ENCODE assay signal across 18 cellular contexts in the genomic region with DNA sequence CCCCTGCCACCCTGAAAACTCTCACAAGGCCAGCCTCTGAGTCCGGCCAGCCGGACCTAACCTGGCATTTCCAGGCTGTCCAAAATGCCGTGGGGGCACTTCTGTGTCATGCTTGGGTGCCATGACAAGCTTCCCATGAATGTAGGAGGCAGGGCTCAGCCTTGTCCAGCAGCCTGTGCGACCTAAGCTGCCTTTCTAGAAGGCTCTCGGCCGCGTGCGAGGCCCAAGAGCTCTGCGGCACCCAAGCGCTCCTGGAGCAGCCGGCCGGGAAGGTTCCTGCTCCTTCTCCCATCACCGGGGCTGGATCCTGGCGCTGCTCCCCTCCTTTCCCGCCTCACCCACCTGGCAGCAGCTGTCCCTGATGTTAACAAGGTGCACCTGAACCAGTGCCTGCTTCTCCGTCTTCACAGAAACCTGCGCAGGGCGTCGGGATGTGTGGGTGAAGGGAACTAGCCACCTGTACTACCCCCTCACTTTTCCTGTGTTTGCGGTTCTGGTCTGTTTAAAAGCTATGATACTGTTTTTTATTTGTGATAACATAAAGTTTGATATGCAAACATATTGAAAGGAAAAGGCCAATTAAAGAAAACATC. TPM values are rescaled to one million over a fixed set of nuclear protein-coding genes. Genes with fewer than 3 reads are reported as not detected.
A peak's percentile ranks its signal among the peaks of the same experiment; 100 is the strongest.
DNase-seq lines count a peak whose midpoint lies in the region; ATAC-seq and TF ChIP-seq lines count a peak whose summit lies in the region.
"Had no signal": no experiment of that assay in that cellular context is flagged by ENCODE, and none has a peak within 500 bp of the region (broad histone marks: within the 10 kb centered on the region; RNA-seq: fewer than 3 reads in every experiment).

No MANE protein-coding gene starts in this region.

- H3K4me1 Mint-ChIP-seq in endodermal cell, result peaks cover under 1% of the 10 kb centered on the region
- H3K4me1 Mint-ChIP-seq in mesothelial cell of epicardium, result peaks cover 37% of the 10 kb centered on the region
- H3K4me1 Mint-ChIP-seq in stimulated activated effector memory CD8-positive, alpha-beta T cell treated with anti-CD3 and anti-CD28 coated beads, Interleukin-12 subunit alpha, Interleukin-12 subunit beta, amount 100 ng/mL, for 72 hours, result peaks cover 11% of the 10 kb centered on the region
- H3K4me1 Mint-ChIP-seq: B cell had no signal

- H3K27me3 Mint-ChIP-seq in endodermal cell (ENCODE audit: insufficient read depth), result no peaks in the 10 kb centered on the region
- no peaks in the 10 kb centered on the region for H3K27me3 Mint-ChIP-seq in mesothelial cell of epicardium (ENCODE audit: low read depth)
- H3K27me3 Mint-ChIP-seq: B cell; CD4-positive, alpha-beta T cell had no signal

- H3K9ac ChIP-seq in BLaER1 (0 out of 2 replicates have a peak overlapping the region, but pooled peaks have one; percentile 41), endodermal cell (ENCODE audit: extremely low read depth, low read length, poor library complexity, severe bottlenecking) (no peak overlapping the region)
- H3K9ac ChIP-seq: KMS-11 had no signal

- TF ChIP-seq CTCF in endodermal cell (conservative IDR thresholded peaks at IDR 0.05) (no peak), mesothelial cell of epicardium (IDR thresholded peaks at IDR 0.05; ENCODE audit: unreplicated experiment) (no peak), ovary (IDR thresholded peaks at IDR 0.05) (no peak)

- H3K4me3 Mint-ChIP-seq in endodermal cell, result no peak overlapping the region
- H3K4me3 Mint-ChIP-seq in mesothelial cell of epicardium, result no peak overlapping the region
- H3K4me3 Mint-ChIP-seq in stimulated activated effector memory CD8-positive, alpha-beta T cell treated with anti-CD3 and anti-CD28 coated beads, Interleukin-12 subunit alpha, Interleukin-12 subunit beta, amount 100 ng/mL, for 72 hours, result no peak overlapping the region
- H3K4me3 Mint-ChIP-seq: B cell; CD4-positive, alpha-beta T cell had no signal

- no peak for TF ChIP-seq POLR2A in ovary (IDR thresholded peaks at IDR 0.05)

- H4K20me1 ChIP-seq in BLaER1, result peaks cover 29% of the 10 kb centered on the region; the same call in 1 of the 2 replicates

- DNase-seq in endodermal cell, result no peak
- no peak for DNase-seq in mesothelial cell of epicardium (ENCODE audit: low spot score in 2 of 2, unreplicated experiment in 2 of 2)
- DNase-seq in stimulated activated effector memory CD8-positive, alpha-beta T cell treated with anti-CD3 and anti-CD28 coated beads, Interleukin-12 subunit alpha, Interleukin-12 subunit beta, amount 100 ng/mL, for 72 hours (ENCODE audit: low spot score in 2 of 2), result no peak
- DNase-seq in foreskin melanocyte, result no peak
- DNase-seq in ovary, result no peak
- DNase-seq: Caco-2; CD4-positive, alpha-beta T cell; DMS153; MV-4-11; NCI-H1694 treated with DMSO at 0.1 percent for 48 hours; NCI-H510A; NCI-H748 treated with DMSO at 0.1 percent for 48 hours; SHP77 had no signal

- peak overlapping the region; percentile 52 for H3K27ac Mint-ChIP-seq in endodermal cell
- peak overlapping the region; percentile 75 for H3K27ac Mint-ChIP-seq in mesothelial cell of epicardium
- H3K27ac Mint-ChIP-seq in stimulated activated effector memory CD8-positive, alpha-beta T cell treated with anti-CD3 and anti-CD28 coated beads, Interleukin-12 subunit alpha, Interleukin-12 subunit beta, amount 100 ng/mL, for 72 hours, result peak overlapping the region; percentile 66
- H3K27ac Mint-ChIP-seq: B cell; CD4-positive, alpha-beta T cell had no signal

- H3K9me3 ChIP-seq in BLaER1 (no peaks in the 10 kb centered on the region), endodermal cell (ENCODE audit: control insufficient read depth, low read length) (no peaks in the 10 kb centered on the region), ovary (no peaks in the 10 kb centered on the region)
- H3K9me3 ChIP-seq: Caco-2 had no signal

- TF ChIP-seq EP300 in ovary (IDR thresholded peaks at IDR 0.05), result no peak

- peaks cover 17% of the 10 kb centered on the region for H3K36me3 Mint-ChIP-seq in endodermal cell (ENCODE audit: low read depth)
- peaks cover 27% of the 10 kb centered on the region for H3K36me3 Mint-ChIP-seq in mesothelial cell of epicardium
- H3K36me3 Mint-ChIP-seq in stimulated activated effector memory CD8-positive, alpha-beta T cell treated with anti-CD3 and anti-CD28 coated beads, Interleukin-12 subunit alpha, Interleukin-12 subunit beta, amount 100 ng/mL, for 72 hours, result peaks cover 6% of the 10 kb centered on the region

- WGBS in endodermal cell (ENCODE audit: insufficient coverage in 1 of 2, insufficient read length in 1 of 2), 2 experiments, result 91 to 94% methylated on average over 12 to 20 of the region's 20 CpGs
- WGBS in ovary, 3 donors, result 81 to 87% (median 82%) methylated on average over 20 of the region's 20 CpGs

- H3K4me1 ChIP-seq in BLaER1 (peaks cover 78% of the 10 kb centered on the region), endodermal cell (ENCODE audit: control insufficient read depth, insufficient read depth, low read length) (peaks cover 3% of the 10 kb centered on the region), ovary (ENCODE audit: insufficient read depth) (no peaks in the 10 kb centered on the region)
- H3K4me1 ChIP-seq: Caco-2 had no signal

- H3K4me2 ChIP-seq in BLaER1, result peak overlapping the region; percentile 98
- H3K4me2 ChIP-seq: KMS-11 had no signal

- no peak overlapping the region for H3K4me3 ChIP-seq in BLaER1
- H3K4me3 ChIP-seq in endodermal cell (ENCODE audit: low read length), result no peak overlapping the region
- H3K4me3 ChIP-seq in ovary, result no peak overlapping the region

- H3K27ac ChIP-seq in BLaER1, result peak overlapping the region; percentile 20; the same call in 1 of the 2 replicates
- no peak overlapping the region for H3K27ac ChIP-seq in endodermal cell (ENCODE audit: low read depth, low read length)
- no peak overlapping the region for H3K27ac ChIP-seq in ovary
- H3K27ac ChIP-seq: KMS-11 had no signal

- intact Hi-C loops in ovary (cut with DNase I), result loop anchor here in 2 of 4 donors (5.0 kb wide), 2 partner anchors 33 to 78 kb away; no protein-coding TSS in a partner anchor

- H3K36me3 ChIP-seq in BLaER1 (peaks cover 37% of the 10 kb centered on the region), endodermal cell (ENCODE audit: control insufficient read depth, insufficient read depth, low read length) (peaks cover 10% of the 10 kb centered on the region), ovary (no peaks in the 10 kb centered on the region)

- H3K9me3 Mint-ChIP-seq in endodermal cell, result peaks cover 2% of the 10 kb centered on the region
- H3K9me3 Mint-ChIP-seq in mesothelial cell of epicardium, result peaks cover 8% of the 10 kb centered on the region
- H3K9me3 Mint-ChIP-seq in stimulated activated effector memory CD8-positive, alpha-beta T cell treated with anti-CD3 and anti-CD28 coated beads, Interleukin-12 subunit alpha, Interleukin-12 subunit beta, amount 100 ng/mL, for 72 hours, result no peaks in the 10 kb centered on the region
- H3K9me3 Mint-ChIP-seq: CD4-positive, alpha-beta T cell had no signal

- no peak for ATAC-seq in stimulated activated effector memory CD8-positive, alpha-beta T cell treated with anti-CD3 and anti-CD28 coated beads, Interleukin-12 subunit alpha, Interleukin-12 subunit beta, amount 100 ng/mL, for 72 hours
- no peak for ATAC-seq in SK-N-SH treated with all-trans-retinoic acid at 6 μM for 48 hours
- no peak for ATAC-seq in HG02852 (IDR thresholded peaks at IDR 0.05; ENCODE audit: unreplicated experiment)

- H3K27me3 ChIP-seq in BLaER1 (no peaks in the 10 kb centered on the region), endodermal cell (ENCODE audit: control insufficient read depth, insufficient read depth, low read length, poor library complexity, severe bottlenecking) (no peaks in the 10 kb centered on the region), ovary (no peaks in the 10 kb centered on the region)

TF ChIP-seq in SK-N-SH treated with all-trans-retinoic acid at 6 μM for 48 hours, 23 proteins besides CTCF, POLR2A, EP300 and RAD21 (continues in another document):
- TF ChIP-seq TOX (CRISPR knock-in tag; IDR thresholded peaks at IDR 0.05; ENCODE audit: borderline replicate concordance) (no peak), ISL1 (CRISPR knock-in tag; IDR thresholded peaks at IDR 0.05) (no peak), ARNTL (CRISPR knock-in tag; IDR thresholded peaks at IDR 0.05; ENCODE audit: borderline replicate concordance, low read depth) (no peak), PPARA (CRISPR knock-in tag; IDR thresholded peaks at IDR 0.05; ENCODE audit: borderline replicate concordance) (no peak), PATZ1 (CRISPR knock-in tag; IDR thresholded peaks at IDR 0.05; ENCODE audit: borderline replicate concordance) (no peak)

RNA-seq across cellular contexts. Expression of gene GPER1, which starts 6.1 kb away (rescaled TPM):
- total RNA-seq in endodermal cell (under 1 TPM; 0.35 to 0.51 TPM), mesothelial cell of epicardium (2.1 to 2.6 TPM (median 2.4 TPM) in 3 replicates), ovary (1 to 10 TPM in 6 of 7 donors, under 1 TPM in 1; 0.48 to 7.5 (median 3.2) TPM)
- polyA plus RNA-seq in endodermal cell (2013, experiment 1 of 2), result 1.1 TPM
- 0.91 TPM for polyA plus RNA-seq in endodermal cell (2013, experiment 2 of 2)
- polyA plus RNA-seq in ovary, result 1 to 10 TPM; 2.0 to 2.9 TPM
- total RNA-seq: CD4-positive, alpha-beta T cell had no signal

RNA-seq across cellular contexts. Expression of gene GPR146, which starts 49.7 kb away (rescaled TPM):
- total RNA-seq in endodermal cell, result under 1 TPM; 0.66 to 0.75 TPM
- 1.1 TPM for polyA plus RNA-seq in endodermal cell (2013, experiment 1 of 2)
- polyA plus RNA-seq in endodermal cell (2013, experiment 2 of 2), result 1.7 TPM
- 1.0 to 1.6 TPM (median 1.0 TPM) in 3 replicates for total RNA-seq in mesothelial cell of epicardium
- total RNA-seq in ovary, result 10 to 100 TPM in 3 of 7 donors, 1 to 10 TPM in 4; 6.1 to 20.1 (median 8.4) TPM
- 10 to 100 TPM in 1 of 2 donors, 1 to 10 TPM in 1; 7.9 to 25.0 TPM for polyA plus RNA-seq in ovary
